In the genomic region with DNA sequence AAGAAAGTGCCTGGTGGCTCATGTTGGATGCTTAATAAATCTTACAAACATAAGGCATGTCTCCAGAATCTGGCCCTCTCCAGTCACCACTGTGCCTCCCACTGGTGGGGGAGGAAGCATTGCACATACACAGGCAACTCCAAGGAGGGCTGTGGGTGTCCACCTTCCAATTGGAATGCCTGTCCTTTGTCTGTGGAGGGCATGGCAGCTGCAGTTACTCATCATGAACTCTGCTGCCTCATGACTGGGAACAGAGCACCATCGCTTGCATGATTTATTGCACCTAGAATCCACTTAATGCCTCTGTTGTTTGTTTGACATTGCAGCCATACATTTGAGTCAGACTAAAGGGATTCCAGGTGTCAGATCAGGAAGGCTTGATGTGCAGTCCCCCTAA, we compare ENCODE assay signal across 13 cellular contexts.
A peak's percentile ranks its signal among the peaks of the same experiment; 100 is the strongest.
DNase-seq lines count a peak whose midpoint lies in the region; ATAC-seq, FAIRE-seq and TF ChIP-seq lines count a peak whose summit lies in the region.
"Had no signal": no experiment of that assay in that cellular context is flagged by ENCODE, and none has a peak within 500 bp of the region (broad histone marks: within the 10 kb centered on the region; RNA-seq: fewer than 3 reads in every experiment).

No MANE protein-coding gene starts in this region.

- no peak for ATAC-seq in effector memory CD8-positive, alpha-beta T cell (replicated peaks)
- ATAC-seq in HepG2: no peak; the same call in 2 of the 3 replicates

- H3K27ac ChIP-seq in osteoblast (ENCODE audit: low read depth, low read length) (no peak overlapping the region), HepG2 (ENCODE audit: extremely low read length, insufficient read depth, low read length) (no peak overlapping the region)

- CTCF ChIA-PET in HepG2 (lab: Yijun Ruan, JAX; ENCODE audit: low intra/inter-chr PET ratio, low total read pairs): no interaction called here
- CTCF ChIA-PET in activated CD4-positive, alpha-beta memory T cell treated with anti-CD3 and anti-CD28 coated beads, Interleukin-2, amount 10 ng/mL, durations not matched to agents 7 days and 5 days (lab: Charles Lee): no interaction called here

- H3K4me1 ChIP-seq in osteoblast (ENCODE audit: insufficient read depth, low read length) (no peaks in the 10 kb centered on the region), HepG2 (ENCODE audit: insufficient read depth, low read length) (no peaks in the 10 kb centered on the region)

- no TSS peak for BruUV-seq in HepG2 (replicated peaks; lab: Mats Ljungman, UMichigan)

- no peak overlapping the region for H3K27ac Mint-ChIP-seq in effector memory CD8-positive, alpha-beta T cell
- no peak overlapping the region for H3K27ac Mint-ChIP-seq in activated CD4-positive, alpha-beta memory T cell treated with anti-CD3 and anti-CD28 coated beads, Interleukin-2, amount 10 ng/mL, durations not matched to agents 7 days and 5 days
- H3K27ac Mint-ChIP-seq: stimulated activated naive CD8-positive, alpha-beta T cell treated with anti-CD3 and anti-CD28 coated beads, Interleukin-15, Interleukin-2, amounts not matched to agents 100 ng/mL and 50 ng/mL, for 24 hours; T-helper 1 cell treated with Interleukin-12 subunit alpha and Interleukin-12 subunit beta and Interleukin-4 antibody, amounts not matched to agents 30 μg/mL and 1 μg/mL, for 36 hours had no signal

- POLR2A ChIA-PET in HepG2 (lab: Yijun Ruan, JAX): no interaction called here
- POLR2A ChIA-PET in activated CD4-positive, alpha-beta memory T cell treated with anti-CD3 and anti-CD28 coated beads, Interleukin-2, amount 10 ng/mL, durations not matched to agents 7 days and 5 days (lab: Charles Lee): no interaction called here

- no peak for TF ChIP-seq EP300 in HepG2 (IDR thresholded peaks at IDR 0.05; ENCODE audit: low read depth in 2 of 2, low read length in 2 of 2)
- no peak for TF ChIP-seq EP300 in HepG2 (CRISPR knock-in tag; IDR thresholded peaks at IDR 0.05; ENCODE audit: borderline replicate concordance)

- FAIRE-seq in HepG2 (lab: Jason Lieb, UNC): no peak
- FAIRE-seq: GM19239 had no signal

- no peak overlapping the region for H2AFZ ChIP-seq in osteoblast (ENCODE audit: low read length)
- no peak overlapping the region for H2AFZ ChIP-seq in HepG2 (ENCODE audit: low read length)

- H3K9ac ChIP-seq in HepG2 (ENCODE audit: insufficient read depth, low read depth, low read length): no peak overlapping the region

- DNase-seq in DMS53 (lab: John Stamatoyannopoulos, UW) (peak; percentile 84), NCI-H146 (lab: John Stamatoyannopoulos, UW) (peak; percentile 76), cardiac fibroblast (ENCODE audit: low read depth in 2 of 2) (peak; percentile 44 to 65), osteoblast (ENCODE audit: insufficient read length, low spot score, missing footprints) (peak; percentile 21), SKM-1 treated with dmso at 0.1 percent for 144 hours (lab: John Stamatoyannopoulos, UW; ENCODE audit: unreplicated experiment) (no peak), HepG2 (ENCODE audit: low spot score) (no peak)
- no peak for DNase-seq in effector memory CD8-positive, alpha-beta T cell
- DNase-seq in activated CD4-positive, alpha-beta memory T cell treated with anti-CD3 and anti-CD28 coated beads, Interleukin-2, amount 10 ng/mL, durations not matched to agents 7 days and 5 days: no peak
- DNase-seq: activated T-cell treated with anti-CD3 and anti-CD28 coated beads, Interleukin-2, amount 50 U/mL, for 1 hour; left cardiac atrium had no signal

- H3K27me3 ChIP-seq in osteoblast (ENCODE audit: insufficient read depth, low read length) (no peaks in the 10 kb centered on the region), HepG2 (ENCODE audit: control insufficient read depth in 1 of 2, insufficient read depth in 2 of 2, low read length in 2 of 2) (no peaks in the 10 kb centered on the region)

- H3K79me2 ChIP-seq in osteoblast (ENCODE audit: insufficient read depth, low read length) (no peaks in the 10 kb centered on the region), HepG2 (ENCODE audit: insufficient read depth, low read length) (no peaks in the 10 kb centered on the region)

- in situ Hi-C loops in HepG2 (cut with HindIII; ENCODE audit: extremely low pct_ligation_motif_present, low pct_unique_long_range_greater_than_20kb): no loop called here

- H3K36me3 ChIP-seq in osteoblast (ENCODE audit: insufficient read depth, low read length) (no peaks in the 10 kb centered on the region), HepG2 (replicated peaks in 1 of 2; ENCODE audit: control insufficient read depth in 1 of 2, insufficient read depth in 2 of 2, low read length in 2 of 2) (no peaks in the 10 kb centered on the region)

- H3K4me3 ChIP-seq in cardiac fibroblast (replicated peaks in 1 of 2; ENCODE audit: low read depth in 2 of 2, low read length in 2 of 2) (no peak overlapping the region), osteoblast (ENCODE audit: insufficient read depth, low read length) (no peak overlapping the region), HepG2 (replicated peaks in 1 of 3; ENCODE audit: insufficient read depth in 1 of 3, low read depth in 2 of 3, low read length in 3 of 3) (no peak overlapping the region)

- 50% methylated on average over 1 of the region's 1 CpG for WGBS in HepG2 (ENCODE audit: low lambda C conversion rate)

- no peak for TF ChIP-seq CTCF in cardiac fibroblast (IDR thresholded peaks at IDR 0.05; ENCODE audit: low read depth, low read length)
- TF ChIP-seq CTCF in osteoblast (IDR thresholded peaks at IDR 0.05; ENCODE audit: extremely low read depth, low read depth, low read length): no peak
- TF ChIP-seq CTCF in HepG2 (CRISPR knock-in tag; IDR thresholded peaks at IDR 0.05): no peak

- no peak overlapping the region for H3K4me3 Mint-ChIP-seq in effector memory CD8-positive, alpha-beta T cell
- no peak overlapping the region for H3K4me3 Mint-ChIP-seq in activated CD4-positive, alpha-beta memory T cell treated with anti-CD3 and anti-CD28 coated beads, Interleukin-2, amount 10 ng/mL, durations not matched to agents 7 days and 5 days
- H3K4me3 Mint-ChIP-seq: stimulated activated naive CD8-positive, alpha-beta T cell treated with anti-CD3 and anti-CD28 coated beads, Interleukin-15, Interleukin-2, amounts not matched to agents 100 ng/mL and 50 ng/mL, for 24 hours; T-helper 1 cell treated with Interleukin-12 subunit alpha and Interleukin-12 subunit beta and Interleukin-4 antibody, amounts not matched to agents 30 μg/mL and 1 μg/mL, for 36 hours had no signal

- intact Hi-C loops in HepG2 (cut with micrococcal nuclease; ENCODE audit: unreplicated experiment): no loop called here

- TF ChIP-seq RAD21 in HepG2 (CRISPR knock-in tag; IDR thresholded peaks at IDR 0.05): no peak

- no peak overlapping the region for H3K4me2 ChIP-seq in osteoblast (ENCODE audit: insufficient read depth, low read length)
- no peak overlapping the region for H3K4me2 ChIP-seq in HepG2 (ENCODE audit: low read depth, low read length)

- H3K4me1 Mint-ChIP-seq in effector memory CD8-positive, alpha-beta T cell (ENCODE audit: low read depth in 2 of 2): peaks cover 0 to 3% of the 10 kb centered on the region in 2 donors
- H3K4me1 Mint-ChIP-seq in activated CD4-positive, alpha-beta memory T cell treated with anti-CD3 and anti-CD28 coated beads, Interleukin-2, amount 10 ng/mL, durations not matched to agents 7 days and 5 days: peaks cover 2% of the 10 kb centered on the region

- H3K36me3 Mint-ChIP-seq in effector memory CD8-positive, alpha-beta T cell (ENCODE audit: insufficient read depth): no peaks in the 10 kb centered on the region
- no peaks in the 10 kb centered on the region for H3K36me3 Mint-ChIP-seq in activated CD4-positive, alpha-beta memory T cell treated with anti-CD3 and anti-CD28 coated beads, Interleukin-2, amount 10 ng/mL, durations not matched to agents 7 days and 5 days (ENCODE audit: low read depth)

- no peak for TF ChIP-seq POLR2A in HepG2 (IDR thresholded peaks at IDR 0.05; ENCODE audit: insufficient read depth in 1 of 2, low read depth in 2 of 2, low read length in 2 of 2)

- H4K20me1 ChIP-seq in osteoblast (ENCODE audit: insufficient read depth, low read length) (no peaks in the 10 kb centered on the region), HepG2 (ENCODE audit: insufficient read depth, low read length) (no peaks in the 10 kb centered on the region)

- peaks cover 0 to 1% of the 10 kb centered on the region in 2 donors for H3K9me3 Mint-ChIP-seq in effector memory CD8-positive, alpha-beta T cell
- peaks cover 6% of the 10 kb centered on the region for H3K9me3 Mint-ChIP-seq in activated CD4-positive, alpha-beta memory T cell treated with anti-CD3 and anti-CD28 coated beads, Interleukin-2, amount 10 ng/mL, durations not matched to agents 7 days and 5 days
- H3K9me3 Mint-ChIP-seq: stimulated activated naive CD8-positive, alpha-beta T cell treated with anti-CD3 and anti-CD28 coated beads, Interleukin-15, Interleukin-2, amounts not matched to agents 100 ng/mL and 50 ng/mL, for 24 hours; T-helper 1 cell treated with Interleukin-12 subunit alpha and Interleukin-12 subunit beta and Interleukin-4 antibody, amounts not matched to agents 30 μg/mL and 1 μg/mL, for 36 hours had no signal

- H3K27me3 Mint-ChIP-seq in effector memory CD8-positive, alpha-beta T cell: no peaks in the 10 kb centered on the region
- no peaks in the 10 kb centered on the region for H3K27me3 Mint-ChIP-seq in activated CD4-positive, alpha-beta memory T cell treated with anti-CD3 and anti-CD28 coated beads, Interleukin-2, amount 10 ng/mL, durations not matched to agents 7 days and 5 days
- H3K27me3 Mint-ChIP-seq: stimulated activated naive CD8-positive, alpha-beta T cell treated with anti-CD3 and anti-CD28 coated beads, Interleukin-15, Interleukin-2, amounts not matched to agents 100 ng/mL and 50 ng/mL, for 24 hours had no signal

- H3K9me3 ChIP-seq in osteoblast (ENCODE audit: low read depth, low read length): no peaks in the 10 kb centered on the region
- no peaks in the 10 kb centered on the region for H3K9me3 ChIP-seq in HepG2 (ENCODE audit: low read length)

TF ChIP-seq in HepG2, 621 proteins besides CTCF, POLR2A, EP300 and RAD21:
- TF ChIP-seq MZF1 (CRISPR knock-in tag; IDR thresholded peaks at IDR 0.05; ENCODE audit: borderline replicate concordance) (no peak), ZNF614 (CRISPR knock-in tag; IDR thresholded peaks at IDR 0.05; ENCODE audit: borderline replicate concordance) (no peak), ATF3 (CRISPR knock-in tag; IDR thresholded peaks at IDR 0.05) (no peak), DBP (CRISPR knock-in tag; IDR thresholded peaks at IDR 0.05; ENCODE audit: not compliant biosample characterization) (no peak), ZNF20 (CRISPR knock-in tag; IDR thresholded peaks at IDR 0.05) (no peak)

Comparison
In these comparisons a context has a peak if more than half of its experiments do, and no peak if none do; other contexts are left out.
1. DNase-seq: peak in DMS53 (single experiment), NCI-H146 (single experiment), cardiac fibroblast (2 of 2) and osteoblast (single experiment); none in effector memory CD8-positive, alpha-beta T cell (0 of 3), SKM-1 treated with dmso at 0.1 percent for 144 hours (single experiment), HepG2 (single experiment) and activated CD4-positive, alpha-beta memory T cell treated with anti-CD3 and anti-CD28 coated beads, Interleukin-2, amount 10 ng/mL, durations not matched to agents 7 days and 5 days (single experiment).